12 cellular contexts compared by ENCODE assay signal in genomic region chr6:131640100-131640499, GRCh38. TPM values are rescaled to one million over a fixed set of nuclear protein-coding genes. Genes with fewer than 3 reads are reported as not detected.
DNase-seq lines count a peak whose midpoint lies in the region; ATAC-seq and TF ChIP-seq lines count a peak whose summit lies in the region.
"Had no signal": no experiment of that assay in that cellular context is flagged by ENCODE, and none has a peak within 500 bp of the region (broad histone marks: within the 10 kb centered on the region; RNA-seq: fewer than 3 reads in every experiment).

No MANE protein-coding gene starts in this region.

- no peak overlapping the region for H3K4me3 Mint-ChIP-seq in activated CD8-positive, alpha-beta T cell treated with anti-CD3 and anti-CD28 coated beads for 36 hours
- H3K4me3 Mint-ChIP-seq in activated CD8-positive, alpha-beta T cell treated with anti-CD3 and anti-CD28 coated beads, Interleukin-2, amount 10 ng/mL, durations not matched to agents 7 days and 5 days = no peak overlapping the region
- H3K4me3 Mint-ChIP-seq in natural killer cell treated with Interleukin-12 subunit alpha and Interleukin-12 subunit beta and Interleukin-15 and Interleukin-18, amount 100 ng/mL, for 72 hours = peak overlapping the region; percentile 26
- H3K4me3 Mint-ChIP-seq: activated B cell treated with CpG ODN at 0.5 μM for 24 hours had no signal

- no peak for DNase-seq in activated CD8-positive, alpha-beta T cell treated with anti-CD3 and anti-CD28 coated beads for 36 hours
- DNase-seq in activated CD8-positive, alpha-beta T cell treated with anti-CD3 and anti-CD28 coated beads, Interleukin-2, amount 10 ng/mL, durations not matched to agents 7 days and 5 days = no peak
- no peak for DNase-seq in natural killer cell treated with Interleukin-12 subunit alpha and Interleukin-12 subunit beta and Interleukin-15 and Interleukin-18, amount 100 ng/mL, for 72 hours (ENCODE audit: low spot score)
- DNase-seq in glomerular visceral epithelial cell (ENCODE audit: extremely low spot score) (no peak), COLO829 (ENCODE audit: low spot score) (no peak)
- DNase-seq: activated B cell treated with CpG ODN at 0.5 μM for 24 hours, NCI-H345 had no signal

- no peaks in the 10 kb centered on the region for H3K27me3 Mint-ChIP-seq in activated CD8-positive, alpha-beta T cell treated with anti-CD3 and anti-CD28 coated beads for 36 hours
- H3K27me3 Mint-ChIP-seq in activated CD8-positive, alpha-beta T cell treated with anti-CD3 and anti-CD28 coated beads, Interleukin-2, amount 10 ng/mL, durations not matched to agents 7 days and 5 days (ENCODE audit: low read depth) = peaks cover 3% of the 10 kb centered on the region
- peaks cover 0 to 4% of the 10 kb centered on the region in 2 donors for H3K27me3 Mint-ChIP-seq in natural killer cell treated with Interleukin-12 subunit alpha and Interleukin-12 subunit beta and Interleukin-15 and Interleukin-18, amount 100 ng/mL, for 72 hours

- H3K4me1 Mint-ChIP-seq in activated CD8-positive, alpha-beta T cell treated with anti-CD3 and anti-CD28 coated beads for 36 hours (ENCODE audit: low read depth) = peaks cover 2% of the 10 kb centered on the region
- H3K4me1 Mint-ChIP-seq in activated CD8-positive, alpha-beta T cell treated with anti-CD3 and anti-CD28 coated beads, Interleukin-2, amount 10 ng/mL, durations not matched to agents 7 days and 5 days (ENCODE audit: low read depth) = no peaks in the 10 kb centered on the region
- H3K4me1 Mint-ChIP-seq in natural killer cell treated with Interleukin-12 subunit alpha and Interleukin-12 subunit beta and Interleukin-15 and Interleukin-18, amount 100 ng/mL, for 72 hours (ENCODE audit: low read depth in 2 of 2) = peaks cover 0 to 6% of the 10 kb centered on the region in 2 donors

- CTCF ChIA-PET in activated CD8-positive, alpha-beta T cell treated with anti-CD3 and anti-CD28 coated beads for 36 hours (lab: Charles Lee) = interaction anchor here (0.8 to 3.0 kb wide), 2 partner anchors 10 to 12 kb away, joined by 3 to 46 read pairs; partner anchors contain the start of gene MED23
- CTCF ChIA-PET in activated CD8-positive, alpha-beta T cell treated with anti-CD3 and anti-CD28 coated beads, Interleukin-2, amount 10 ng/mL, durations not matched to agents 7 days and 5 days (lab: Charles Lee) = interaction anchor here (0.6 to 5.4 kb wide), 4 partner anchors 12 to 55 kb away, joined by 3 to 75 read pairs (median 4); partner anchors contain the start of gene MED23

- TF ChIP-seq CTCF in activated CD8-positive, alpha-beta T cell treated with anti-CD3 and anti-CD28 coated beads for 36 hours (IDR thresholded peaks at IDR 0.05) = no peak

- POLR2A ChIA-PET in activated CD8-positive, alpha-beta T cell treated with anti-CD3 and anti-CD28 coated beads for 36 hours (lab: Charles Lee) = interaction anchor here (2.0 kb wide), 1 partner anchor 11 kb away, joined by 13 read pairs; the partner anchor contains the start of gene MED23
- POLR2A ChIA-PET in activated CD8-positive, alpha-beta T cell treated with anti-CD3 and anti-CD28 coated beads, Interleukin-2, amount 10 ng/mL, durations not matched to agents 7 days and 5 days (lab: Charles Lee) = interaction anchor here (1.6 kb wide), 1 partner anchor 10 kb away, joined by 4 read pairs; no protein-coding TSS in a partner anchor

- no peak overlapping the region for H3K27ac Mint-ChIP-seq in activated CD8-positive, alpha-beta T cell treated with anti-CD3 and anti-CD28 coated beads for 36 hours
- no peak overlapping the region for H3K27ac Mint-ChIP-seq in activated CD8-positive, alpha-beta T cell treated with anti-CD3 and anti-CD28 coated beads, Interleukin-2, amount 10 ng/mL, durations not matched to agents 7 days and 5 days
- no peak overlapping the region for H3K27ac Mint-ChIP-seq in natural killer cell treated with Interleukin-12 subunit alpha and Interleukin-12 subunit beta and Interleukin-15 and Interleukin-18, amount 100 ng/mL, for 72 hours
- H3K27ac Mint-ChIP-seq: activated B cell treated with CpG ODN at 0.5 μM for 24 hours had no signal

- no peaks in the 10 kb centered on the region for H3K36me3 Mint-ChIP-seq in activated CD8-positive, alpha-beta T cell treated with anti-CD3 and anti-CD28 coated beads for 36 hours (ENCODE audit: low read depth)
- no peaks in the 10 kb centered on the region for H3K36me3 Mint-ChIP-seq in activated CD8-positive, alpha-beta T cell treated with anti-CD3 and anti-CD28 coated beads, Interleukin-2, amount 10 ng/mL, durations not matched to agents 7 days and 5 days (ENCODE audit: low read depth)
- H3K36me3 Mint-ChIP-seq in natural killer cell treated with Interleukin-12 subunit alpha and Interleukin-12 subunit beta and Interleukin-15 and Interleukin-18, amount 100 ng/mL, for 72 hours = peaks cover 6% of the 10 kb centered on the region

- peak; percentile 94 for ATAC-seq in activated CD8-positive, alpha-beta T cell treated with anti-CD3 and anti-CD28 coated beads for 36 hours
- ATAC-seq in activated CD8-positive, alpha-beta T cell treated with anti-CD3 and anti-CD28 coated beads, Interleukin-2, amount 10 ng/mL, durations not matched to agents 7 days and 5 days = no peak
- ATAC-seq in HG02571 (IDR thresholded peaks at IDR 0.05; ENCODE audit: unreplicated experiment) = peak; percentile 76
- peak; percentile 59 for ATAC-seq in HG03520 (IDR thresholded peaks at IDR 0.05; ENCODE audit: unreplicated experiment)
- ATAC-seq in natural killer cell treated with Interleukin-12 subunit alpha and Interleukin-12 subunit beta and Interleukin-15 and Interleukin-18, amount 100 ng/mL, for 72 hours = peak in 1 of 2 donors; percentile 78
- no peak for ATAC-seq in GM19467 (IDR thresholded peaks at IDR 0.05; ENCODE audit: unreplicated experiment)

- intact Hi-C loops in activated CD8-positive, alpha-beta T cell treated with anti-CD3 and anti-CD28 coated beads for 36 hours (cut with micrococcal nuclease) = no loop called here

- H3K9me3 Mint-ChIP-seq in activated CD8-positive, alpha-beta T cell treated with anti-CD3 and anti-CD28 coated beads for 36 hours = no peaks in the 10 kb centered on the region
- H3K9me3 Mint-ChIP-seq in activated CD8-positive, alpha-beta T cell treated with anti-CD3 and anti-CD28 coated beads, Interleukin-2, amount 10 ng/mL, durations not matched to agents 7 days and 5 days (ENCODE audit: insufficient read depth) = no peaks in the 10 kb centered on the region
- no peaks in the 10 kb centered on the region for H3K9me3 Mint-ChIP-seq in natural killer cell treated with Interleukin-12 subunit alpha and Interleukin-12 subunit beta and Interleukin-15 and Interleukin-18, amount 100 ng/mL, for 72 hours
- H3K9me3 Mint-ChIP-seq: activated B cell treated with CpG ODN at 0.5 μM for 24 hours had no signal

RNA-seq across cellular contexts. Expression of gene ENPP3, which starts 3.0 kb away (rescaled TPM):
- under 1 TPM; 0.49 to 0.79 TPM for total RNA-seq in activated CD8-positive, alpha-beta T cell treated with anti-CD3 and anti-CD28 coated beads for 36 hours
- under 1 TPM; 0.11 to 0.47 TPM for total RNA-seq in activated CD8-positive, alpha-beta T cell treated with anti-CD3 and anti-CD28 coated beads, Interleukin-2, amount 10 ng/mL, durations not matched to agents 7 days and 5 days
- total RNA-seq in natural killer cell treated with Interleukin-12 subunit alpha and Interleukin-12 subunit beta and Interleukin-15 and Interleukin-18, amount 100 ng/mL, for 72 hours = 10 to 100 TPM in 1 of 2 donors, under 1 TPM in 1; 0.81 to 11.5 TPM
- total RNA-seq: chondrocyte, MCF 10A had no signal

RNA-seq across cellular contexts. Expression of gene MED23, which starts 12.1 kb away (rescaled TPM):
- 10 to 100 TPM; 23.9 to 25.3 TPM for total RNA-seq in activated CD8-positive, alpha-beta T cell treated with anti-CD3 and anti-CD28 coated beads for 36 hours
- total RNA-seq in activated CD8-positive, alpha-beta T cell treated with anti-CD3 and anti-CD28 coated beads, Interleukin-2, amount 10 ng/mL, durations not matched to agents 7 days and 5 days = 10 to 100 TPM; 26.1 to 27.8 TPM
- 10 to 100 TPM; 37.4 to 44.5 TPM for total RNA-seq in natural killer cell treated with Interleukin-12 subunit alpha and Interleukin-12 subunit beta and Interleukin-15 and Interleukin-18, amount 100 ng/mL, for 72 hours

Comparison
In these comparisons a context has a peak if more than half of its experiments do, and no peak if none do; other contexts are left out.
1. ATAC-seq: peak in activated CD8-positive, alpha-beta T cell treated with anti-CD3 and anti-CD28 coated beads for 36 hours (single experiment), HG02571 (single experiment) and HG03520 (single experiment); none in activated CD8-positive, alpha-beta T cell treated with anti-CD3 and anti-CD28 coated beads, Interleukin-2, amount 10 ng/mL, durations not matched to agents 7 days and 5 days (single experiment) and GM19467 (single experiment).